In genomic region chr12:56071648-56072047, GRCh38 we compare ENCODE assay signal across 29 cellular contexts. TPM values are rescaled to one million over a fixed set of nuclear protein-coding genes. Genes with fewer than 3 reads are reported as not detected.
DNase-seq lines count a peak whose midpoint lies in the region; ATAC-seq, FAIRE-seq and TF ChIP-seq lines count a peak whose summit lies in the region.
"Had no signal": no experiment of that assay in that cellular context is flagged by ENCODE, and none has a peak within 500 bp of the region (broad histone marks: within the 10 kb centered on the region; RNA-seq: fewer than 3 reads in every experiment).

No MANE protein-coding gene starts in this region.

- no peak for TF ChIP-seq EP300 in suprapubic skin (IDR thresholded peaks at IDR 0.05)

- H3K4me3 Mint-ChIP-seq in T-helper 2 cell treated with Interferon-gamma antibody and Interleukin-4, amounts not matched to agents 5 μg/mL and 100 μg/mL, for 36 hours, result no peak overlapping the region
- H3K4me3 Mint-ChIP-seq: activated naive CD4-positive, alpha-beta T cell treated with anti-CD3 and anti-CD28 coated beads, Interleukin-2, amount 10 ng/mL, durations not matched to agents 7 days and 5 days; naive thymus-derived CD8-positive, alpha-beta T cell had no signal

- no peak overlapping the region for H3K27ac ChIP-seq in foreskin keratinocyte
- no peak overlapping the region for H3K27ac ChIP-seq in suprapubic skin
- H3K27ac ChIP-seq: ascending aorta, BLaER1, upper lobe of right lung had no signal

- no peaks in the 10 kb centered on the region for H3K9me3 ChIP-seq in suprapubic skin
- H3K9me3 ChIP-seq: ascending aorta, BLaER1, Caco-2, upper lobe of right lung had no signal

- DNase-seq in BJ (ENCODE audit: low read depth) (peak; percentile 23), HS-5 (ENCODE audit: low read depth) (peak; percentile 36), bronchial epithelial cell (ENCODE audit: low read depth) (peak; percentile 72), foreskin keratinocyte (peak; percentile 64 to 84), suprapubic skin (ENCODE audit: low spot score in 2 of 2) (no peak), NCI-H446 (lab: John Stamatoyannopoulos, UW) (no peak)
- no peak for DNase-seq in T-helper 2 cell treated with Interferon-gamma antibody and Interleukin-4, amounts not matched to agents 5 μg/mL and 100 μg/mL, for 36 hours (ENCODE audit: low spot score)
- DNase-seq: activated CD8-positive, alpha-beta memory T cell treated with anti-CD3 and anti-CD28 coated beads for 24 hours; activated naive CD4-positive, alpha-beta T cell treated with anti-CD3 and anti-CD28 coated beads, Interleukin-2, amount 10 ng/mL, durations not matched to agents 7 days and 5 days; activated T-cell treated with anti-CD3 and anti-CD28 coated beads, Interleukin-2, amount 50 U/mL, for 48 hours; Caco-2; cerebellar nuclear complex; DND-41; erythroblast; GOT3; KBM-7; left cardiac atrium; naive thymus-derived CD8-positive, alpha-beta T cell; NCI-H1694; NCI-H345; OCI-M1; retina; Right ventricle myocardium superior; stimulated activated CD4-positive, alpha-beta T cell treated with anti-CD3 and anti-CD28 coated beads, Interleukin-12 subunit alpha, Interleukin-12 subunit beta, amount 100 ng/mL, for 4 hours; upper lobe of right lung had no signal

- POLR2A ChIA-PET in BJ (lab: Charles Lee), result no interaction called here

- H3K4me3 ChIP-seq in BJ (ENCODE audit: low read depth, low read length) (no peak overlapping the region), bronchial epithelial cell (ENCODE audit: low read depth, low read length) (no peak overlapping the region), suprapubic skin (no peak overlapping the region)
- H3K4me3 ChIP-seq: ascending aorta, BLaER1, upper lobe of right lung had no signal

- TF ChIP-seq CTCF in BJ (IDR thresholded peaks at IDR 0.05; ENCODE audit: insufficient read depth, low read depth, low read length), result no peak
- TF ChIP-seq CTCF in bronchial epithelial cell (IDR thresholded peaks at IDR 0.05; ENCODE audit: insufficient read depth, low read length, severe bottlenecking), result no peak
- no peak for TF ChIP-seq CTCF in foreskin keratinocyte (conservative IDR thresholded peaks at IDR 0.05)
- TF ChIP-seq CTCF in suprapubic skin (IDR thresholded peaks at IDR 0.05), result no peak

- peaks cover 3% of the 10 kb centered on the region for H3K27me3 Mint-ChIP-seq in T-helper 2 cell treated with Interferon-gamma antibody and Interleukin-4, amounts not matched to agents 5 μg/mL and 100 μg/mL, for 36 hours (ENCODE audit: low read depth)
- H3K27me3 Mint-ChIP-seq: naive thymus-derived CD8-positive, alpha-beta T cell had no signal

- H3K36me3 ChIP-seq in BJ (ENCODE audit: control insufficient read depth, insufficient read depth, low read length) (no peaks in the 10 kb centered on the region), bronchial epithelial cell (ENCODE audit: control insufficient read depth, insufficient read depth, low read length) (no peaks in the 10 kb centered on the region), suprapubic skin (no peaks in the 10 kb centered on the region)
- H3K36me3 ChIP-seq: ascending aorta, BLaER1, upper lobe of right lung had no signal

- CTCF ChIA-PET in BJ (lab: Yijun Ruan, JAX), result interaction anchor here (0.9 to 1.2 kb wide), 2 partner anchors 25 to 33 kb away, joined by 3 read pairs; partner anchors contain the start of gene PA2G4

- H3K27me3 ChIP-seq in BJ (ENCODE audit: control insufficient read depth, insufficient read depth, low read length) (no peaks in the 10 kb centered on the region), bronchial epithelial cell (ENCODE audit: control insufficient read depth, insufficient read depth, low read length) (no peaks in the 10 kb centered on the region), foreskin keratinocyte (no peaks in the 10 kb centered on the region), suprapubic skin (no peaks in the 10 kb centered on the region)
- H3K27me3 ChIP-seq: ascending aorta, BLaER1, upper lobe of right lung had no signal

- TF ChIP-seq POLR2A in suprapubic skin (IDR thresholded peaks at IDR 0.05), result no peak

- ATAC-seq in foreskin keratinocyte (peak; percentile 88), GM19324 (IDR thresholded peaks at IDR 0.05; ENCODE audit: low FRiP score, unreplicated experiment) (no peak)
- ATAC-seq: left cardiac atrium; naive thymus-derived CD8-positive, alpha-beta T cell; upper lobe of right lung had no signal

- H3K4me1 Mint-ChIP-seq in T-helper 2 cell treated with Interferon-gamma antibody and Interleukin-4, amounts not matched to agents 5 μg/mL and 100 μg/mL, for 36 hours (ENCODE audit: low read depth), result peaks cover 4% of the 10 kb centered on the region
- H3K4me1 Mint-ChIP-seq: naive thymus-derived CD8-positive, alpha-beta T cell had no signal

- no peak overlapping the region for H3K27ac Mint-ChIP-seq in T-helper 2 cell treated with Interferon-gamma antibody and Interleukin-4, amounts not matched to agents 5 μg/mL and 100 μg/mL, for 36 hours
- H3K27ac Mint-ChIP-seq: activated naive CD4-positive, alpha-beta T cell treated with anti-CD3 and anti-CD28 coated beads, Interleukin-2, amount 10 ng/mL, durations not matched to agents 7 days and 5 days had no signal

- no peaks in the 10 kb centered on the region for H3K36me3 Mint-ChIP-seq in T-helper 2 cell treated with Interferon-gamma antibody and Interleukin-4, amounts not matched to agents 5 μg/mL and 100 μg/mL, for 36 hours (ENCODE audit: low read depth)
- H3K36me3 Mint-ChIP-seq: activated naive CD4-positive, alpha-beta T cell treated with anti-CD3 and anti-CD28 coated beads, Interleukin-2, amount 10 ng/mL, durations not matched to agents 7 days and 5 days; naive thymus-derived CD8-positive, alpha-beta T cell had no signal

- FAIRE-seq in bronchial epithelial cell (lab: Jason Lieb, UNC), result no peak
- FAIRE-seq: TTC549 had no signal

- WGBS in suprapubic skin, result 65% methylated on average over 4 of the region's 4 CpGs

- H3K4me1 ChIP-seq in foreskin keratinocyte (peaks cover 9% of the 10 kb centered on the region), suprapubic skin (no peaks in the 10 kb centered on the region)
- H3K4me1 ChIP-seq: ascending aorta, BLaER1, upper lobe of right lung had no signal

- no peaks in the 10 kb centered on the region for H3K9me3 Mint-ChIP-seq in T-helper 2 cell treated with Interferon-gamma antibody and Interleukin-4, amounts not matched to agents 5 μg/mL and 100 μg/mL, for 36 hours
- H3K9me3 Mint-ChIP-seq: activated naive CD4-positive, alpha-beta T cell treated with anti-CD3 and anti-CD28 coated beads, Interleukin-2, amount 10 ng/mL, durations not matched to agents 7 days and 5 days; naive thymus-derived CD8-positive, alpha-beta T cell had no signal

RNA-seq across cellular contexts. Expression of gene ERBB3, which starts 8.3 kb away (rescaled TPM):
- polyA plus RNA-seq in BJ (2011; rRNA removed) (4.7 and 6.0 TPM in 2 replicates), foreskin keratinocyte (8.4 and 8.5 TPM in 2 replicates)
- 4.0 and 5.4 TPM in 2 replicates for polyA minus RNA-seq in BJ (2011; rRNA and poly(A)+ RNA removed)
- total RNA-seq in bronchial epithelial cell (21.1 and 59.8 TPM in 2 replicates), foreskin keratinocyte (12.1 and 13.3 TPM in 2 replicates), suprapubic skin (100 to 1,000 TPM; 147 to 226 (median 181) TPM)

RNA-seq across cellular contexts. Expression of gene RPS26, which starts 29.9 kb away (rescaled TPM):
- polyA plus RNA-seq in BJ (2011; rRNA removed), result 635 and 868 TPM in 2 replicates
- polyA minus RNA-seq in BJ (2011; rRNA and poly(A)+ RNA removed), result 282 and 579 TPM in 2 replicates
- total RNA-seq in bronchial epithelial cell, result 32.8 and 201 TPM in 2 replicates
- 833 and 866 TPM in 2 replicates for total RNA-seq in foreskin keratinocyte
- 1,198 and 1,225 TPM in 2 replicates for polyA plus RNA-seq in foreskin keratinocyte
- total RNA-seq in suprapubic skin, result 1,000 to 10,000 TPM in 2 of 4 donors, 100 to 1,000 TPM in 2; 600 to 3,046 (median 910) TPM

RNA-seq across cellular contexts. Expression of gene PA2G4, which starts 32.7 kb away (rescaled TPM):
- polyA plus RNA-seq in BJ (2011; rRNA removed) (134 and 215 TPM in 2 replicates), foreskin keratinocyte (213 and 297 TPM in 2 replicates)
- polyA minus RNA-seq in BJ (2011; rRNA and poly(A)+ RNA removed), result 38.6 and 41.5 TPM in 2 replicates
- total RNA-seq in bronchial epithelial cell (168 and 172 TPM in 2 replicates), foreskin keratinocyte (259 and 335 TPM in 2 replicates), suprapubic skin (100 to 1,000 TPM; 103 to 153 (median 117) TPM)

RNA-seq across cellular contexts. Expression of gene RPL41, which starts 44.8 kb away (rescaled TPM):
- 5,645 and 7,867 TPM in 2 replicates for polyA plus RNA-seq in BJ (2011; rRNA removed)
- polyA minus RNA-seq in BJ (2011; rRNA and poly(A)+ RNA removed), result 516 and 877 TPM in 2 replicates
- total RNA-seq in bronchial epithelial cell, result 3,411 and 3,733 TPM in 2 replicates
- total RNA-seq in foreskin keratinocyte, result 4,994 and 5,148 TPM in 2 replicates
- 7,188 and 7,608 TPM in 2 replicates for polyA plus RNA-seq in foreskin keratinocyte
- 1,000 to 10,000 TPM; 2,523 to 6,346 (median 5,689) TPM for total RNA-seq in suprapubic skin

RNA-seq across cellular contexts. Expression of gene ZC3H10, which starts 46.4 kb away (rescaled TPM):
- polyA plus RNA-seq in BJ (2011; rRNA removed) (1.4 and 1.6 TPM in 2 replicates), foreskin keratinocyte (1.4 and 1.5 TPM in 2 replicates)
- polyA minus RNA-seq in BJ (2011; rRNA and poly(A)+ RNA removed), result 2.9 and 3.7 TPM in 2 replicates
- total RNA-seq in bronchial epithelial cell (3.5 and 4.5 TPM in 2 replicates), foreskin keratinocyte (2.4 and 2.9 TPM in 2 replicates), suprapubic skin (1 to 10 TPM; 2.1 to 5.6 (median 3.4) TPM)

Comparison
In these comparisons a context has a peak if more than half of its experiments do, and no peak if none do; other contexts are left out.
1. DNase-seq: peak in BJ (single experiment), HS-5 (single experiment), bronchial epithelial cell (single experiment) and foreskin keratinocyte (2 of 2); none in suprapubic skin (0 of 2), T-helper 2 cell treated with Interferon-gamma antibody and Interleukin-4, amounts not matched to agents 5 μg/mL and 100 μg/mL, for 36 hours (single experiment) and NCI-H446 (0 of 2).